ENCODE assay signal across 11 cellular contexts in genomic region chr5:68265822-68266395, GRCh38. TPM values are rescaled to one million over a fixed set of nuclear protein-coding genes. Genes with fewer than 3 reads are reported as not detected.
DNase-seq lines count a peak whose midpoint lies in the region; ATAC-seq and TF ChIP-seq lines count a peak whose summit lies in the region.
"Had no signal": no experiment of that assay in that cellular context is flagged by ENCODE, and none has a peak within 500 bp of the region (broad histone marks: within the 10 kb centered on the region; RNA-seq: fewer than 3 reads in every experiment).

No MANE protein-coding gene starts in this region.

- H3K27ac Mint-ChIP-seq in activated naive CD4-positive, alpha-beta T cell treated with anti-CD3 and anti-CD28 coated beads, Interleukin-2, amount 50 U/mL, for 72 hours: peak overlapping the region; percentile 22 to 33
- H3K27ac Mint-ChIP-seq in effector memory CD8-positive, alpha-beta T cell: peak overlapping the region; percentile 30 to 55

- no peak for ATAC-seq in activated naive CD4-positive, alpha-beta T cell treated with anti-CD3 and anti-CD28 coated beads, Interleukin-2, amount 50 U/mL, for 72 hours
- ATAC-seq in effector memory CD8-positive, alpha-beta T cell (replicated peaks): no peak
- ATAC-seq in PC-3: no peak

- no peaks in the 10 kb centered on the region for H3K36me3 Mint-ChIP-seq in activated naive CD4-positive, alpha-beta T cell treated with anti-CD3 and anti-CD28 coated beads, Interleukin-2, amount 50 U/mL, for 72 hours
- H3K36me3 Mint-ChIP-seq in effector memory CD8-positive, alpha-beta T cell (ENCODE audit: insufficient read depth): peaks cover 13% of the 10 kb centered on the region

- H2AFZ ChIP-seq in PC-3 (ENCODE audit: low read length): no peak overlapping the region

- peaks cover 86% of the 10 kb centered on the region for H3K4me1 ChIP-seq in muscle layer of colon (ENCODE audit: insufficient read depth, low read length)
- peaks cover 2% of the 10 kb centered on the region for H3K4me1 ChIP-seq in urinary bladder (ENCODE audit: insufficient read depth)
- H3K4me1 ChIP-seq in PC-3 (ENCODE audit: insufficient read depth, low read length): no peaks in the 10 kb centered on the region

- BruUV-seq in PC-3 (replicated peaks; lab: Mats Ljungman, UMichigan): no TSS peak

- H3K79me2 ChIP-seq in PC-3 (ENCODE audit: low read length): no peaks in the 10 kb centered on the region

- no peak for TF ChIP-seq CTCF in PC-3 (conservative IDR thresholded peaks at IDR 0.05; ENCODE audit: low read depth, low read length)

- H3K4me1 Mint-ChIP-seq in effector memory CD8-positive, alpha-beta T cell (ENCODE audit: low read depth in 2 of 2): peaks cover 46 to 64% of the 10 kb centered on the region in 2 donors

- H3K9me2 ChIP-seq in PC-3 (replicated peaks; ENCODE audit: low read length): no peaks in the 10 kb centered on the region

- H3K4me3 ChIP-seq in muscle layer of colon (ENCODE audit: low read depth in 1 of 2, low read length in 2 of 2) (no peak overlapping the region), urinary bladder (ENCODE audit: low read depth, low read length) (no peak overlapping the region), PC-3 (ENCODE audit: low read length) (no peak overlapping the region)

- no peaks in the 10 kb centered on the region for H4K20me1 ChIP-seq in PC-3 (ENCODE audit: low read length)

- peak overlapping the region; percentile 10 to 21 for H3K4me3 Mint-ChIP-seq in effector memory CD8-positive, alpha-beta T cell
- H3K4me3 Mint-ChIP-seq: activated naive CD4-positive, alpha-beta T cell treated with anti-CD3 and anti-CD28 coated beads for 36 hours had no signal

- H3K9me3 Mint-ChIP-seq in activated naive CD4-positive, alpha-beta T cell treated with anti-CD3 and anti-CD28 coated beads, Interleukin-2, amount 50 U/mL, for 72 hours: no peaks in the 10 kb centered on the region
- no peaks in the 10 kb centered on the region for H3K9me3 Mint-ChIP-seq in effector memory CD8-positive, alpha-beta T cell
- H3K9me3 Mint-ChIP-seq: activated naive CD4-positive, alpha-beta T cell treated with anti-CD3 and anti-CD28 coated beads for 36 hours had no signal

- no peaks in the 10 kb centered on the region for H3F3A ChIP-seq in PC-3 (ENCODE audit: low read length, unreplicated experiment)

- no peaks in the 10 kb centered on the region for H3K36me3 ChIP-seq in muscle layer of colon (ENCODE audit: insufficient read depth, low read length)
- no peaks in the 10 kb centered on the region for H3K36me3 ChIP-seq in urinary bladder (ENCODE audit: insufficient read depth)
- H3K36me3 ChIP-seq in PC-3 (ENCODE audit: low read depth, low read length): no peaks in the 10 kb centered on the region

- peak overlapping the region; percentile 18 for H3K9ac ChIP-seq in muscle layer of colon (ENCODE audit: low read length)
- H3K9ac ChIP-seq in PC-3 (ENCODE audit: low read length): no peak overlapping the region

- 31% methylated on average over 3 of the region's 3 CpGs for WGBS in urinary bladder

- no peaks in the 10 kb centered on the region for H3K27me3 Mint-ChIP-seq in effector memory CD8-positive, alpha-beta T cell

- H3K4me2 ChIP-seq in PC-3 (ENCODE audit: low read length): no peak overlapping the region

- no peak for DNase-seq in activated naive CD4-positive, alpha-beta T cell treated with anti-CD3 and anti-CD28 coated beads, Interleukin-2, amount 50 U/mL, for 72 hours (ENCODE audit: low spot score in 2 of 2)
- DNase-seq in activated naive CD4-positive, alpha-beta T cell treated with anti-CD3 and anti-CD28 coated beads, Interleukin-2, amount 50 U/mL, for 16 hours: no peak
- no peak for DNase-seq in effector memory CD8-positive, alpha-beta T cell
- DNase-seq in amygdala (lab: John Stamatoyannopoulos, UW): no peak
- no peak for DNase-seq in PC-3
- no peak for DNase-seq in HEK293T (ENCODE audit: extremely low spot score)
- DNase-seq: activated naive CD4-positive, alpha-beta T cell treated with anti-CD3 and anti-CD28 coated beads for 36 hours; C1 segment of cervical spinal cord; NCI-H2227 treated with DMSO at 0.1 percent for 48 hours had no signal

- no peaks in the 10 kb centered on the region for H3K27me3 ChIP-seq in muscle layer of colon (ENCODE audit: control insufficient read depth in 1 of 2, insufficient read depth in 2 of 2, low read length in 2 of 2)
- no peaks in the 10 kb centered on the region for H3K27me3 ChIP-seq in PC-3 (ENCODE audit: low read length)

- H3K27ac ChIP-seq in muscle layer of colon (ENCODE audit: low read depth, low read length) (peak overlapping the region; percentile 75), urinary bladder (ENCODE audit: low read depth) (peak overlapping the region; percentile 74), PC-3 (ENCODE audit: low read length) (no peak overlapping the region)

- POLR2A ChIA-PET in PC-3 (lab: Charles Lee; ENCODE audit: unreplicated experiment) (no interaction called here), HEK293T (lab: Yijun Ruan, JAX) (interaction anchor here (1.4 kb wide), 1 partner anchor 50 kb away, joined by 3 read pairs; the partner anchor contains the start of gene PIK3R1)

- H3K9me3 ChIP-seq in muscle layer of colon (ENCODE audit: low read length): no peaks in the 10 kb centered on the region
- no peaks in the 10 kb centered on the region for H3K9me3 ChIP-seq in PC-3 (ENCODE audit: low read length)

- intact Hi-C loops in PC-3 (cut with micrococcal nuclease): no loop called here

- CTCF ChIA-PET in PC-3 (lab: Charles Lee) (no interaction called here), HEK293T (lab: Yijun Ruan, JAX) (no interaction called here)

TF ChIP-seq in HEK293T, 16 proteins besides CTCF, POLR2A, EP300 and RAD21:
- TF ChIP-seq CTBP1 (IDR thresholded peaks at IDR 0.05; ENCODE audit: borderline replicate concordance): no peak
- TF ChIP-seq ZNF384 (IDR thresholded peaks at IDR 0.05): no peak
- TF ChIP-seq PKNOX1 (IDR thresholded peaks at IDR 0.05): no peak
- no peak for TF ChIP-seq SUZ12 (IDR thresholded peaks at IDR 0.05)
- TF ChIP-seq LEF1 (IDR thresholded peaks at IDR 0.05; ENCODE audit: borderline replicate concordance): no peak
- no peak for TF ChIP-seq ARNT (IDR thresholded peaks at IDR 0.05)
- no peak for TF ChIP-seq FOXK2 (IDR thresholded peaks at IDR 0.05)
- TF ChIP-seq NFRKB (IDR thresholded peaks at IDR 0.05): no peak
- TF ChIP-seq FOXM1 (IDR thresholded peaks at IDR 0.05; ENCODE audit: borderline replicate concordance): no peak
- no peak for TF ChIP-seq BHLHE40 (IDR thresholded peaks at IDR 0.05; ENCODE audit: borderline replicate concordance)

RNA-seq across cellular contexts. Expression of gene PIK3R1, which starts 50.4 kb away (rescaled TPM):
- 10 to 100 TPM; 24.7 to 54.8 TPM for total RNA-seq in activated naive CD4-positive, alpha-beta T cell treated with anti-CD3 and anti-CD28 coated beads, Interleukin-2, amount 50 U/mL, for 72 hours
- total RNA-seq in urinary bladder (128 TPM), PC-3 (2014; rRNA removed) (1.7 and 1.8 TPM in 2 replicates)
- 66.4 TPM for polyA plus RNA-seq in urinary bladder
